ENCODE assay signal across 15 cellular contexts in the genomic region with DNA sequence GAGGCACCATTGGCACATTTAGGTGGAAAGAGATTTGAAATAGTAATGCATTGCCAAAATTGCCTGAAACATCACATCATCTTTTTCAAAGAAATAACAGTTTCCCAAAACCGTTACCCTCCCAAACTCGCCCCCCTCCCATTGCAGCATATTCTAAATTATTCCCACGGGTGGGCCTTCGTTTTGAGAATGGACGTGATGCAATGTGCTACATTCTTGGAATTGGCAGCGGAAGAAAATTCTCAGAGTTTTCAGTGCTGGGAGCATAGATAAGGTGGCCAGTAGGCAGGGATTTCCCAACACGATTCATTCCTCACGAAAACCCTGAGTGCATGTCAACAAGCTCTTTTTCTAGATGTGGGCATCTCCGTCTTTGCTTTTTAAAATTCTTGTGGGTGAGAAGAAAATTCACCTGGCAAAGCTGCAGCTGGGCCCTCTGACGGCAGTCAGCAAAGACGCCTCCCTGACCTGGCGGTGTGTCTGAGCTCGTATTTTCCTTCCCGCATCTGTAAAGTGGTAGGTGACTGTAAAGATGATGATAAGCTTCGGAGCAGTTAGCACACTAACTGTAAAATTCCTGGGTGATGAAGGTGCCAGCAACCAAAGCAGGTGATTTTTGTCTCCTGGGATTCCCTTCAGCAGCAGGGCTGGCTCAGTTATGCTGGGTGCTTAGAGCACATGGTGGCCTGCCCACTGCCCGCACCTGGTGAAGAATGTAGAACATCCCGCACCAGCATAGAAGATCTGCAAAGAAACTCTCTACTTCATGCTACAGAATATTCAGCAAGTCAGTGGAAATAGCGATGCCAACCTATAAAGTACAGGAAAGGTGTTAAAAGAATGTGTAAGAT.
DNase-seq lines count a peak whose midpoint lies in the region; ATAC-seq and TF ChIP-seq lines count a peak whose summit lies in the region.
"Had no signal": no experiment of that assay in that cellular context is flagged by ENCODE, and none has a peak within 500 bp of the region (broad histone marks: within the 10 kb centered on the region; RNA-seq: fewer than 3 reads in every experiment).

No MANE protein-coding gene starts in this region.

- H3K36me3 Mint-ChIP-seq in activated naive CD8-positive, alpha-beta T cell treated with anti-CD3 and anti-CD28 coated beads, Interleukin-2, amount 50 U/mL, for 24 hours (ENCODE audit: low read depth), result no peaks in the 10 kb centered on the region

- WGBS in heart left ventricle, 4 donors, result 62 to 69% (median 67%) methylated on average over 18 of the region's 18 CpGs
- 17 to 26% methylated on average over 18 of the region's 18 CpGs for WGBS in aorta, 2 donors

- H3K36me3 ChIP-seq in heart left ventricle, result no peaks in the 10 kb centered on the region
- H3K36me3 ChIP-seq in aorta (ENCODE audit: control insufficient read depth in 1 of 2, insufficient read depth in 2 of 2, low read length in 1 of 2), result no peaks in the 10 kb centered on the region
- H3K36me3 ChIP-seq: neutrophil, WERI-Rb-1 had no signal

- H3K4me3 ChIP-seq in heart left ventricle (no peak overlapping the region), aorta (ENCODE audit: low read length in 2 of 2) (no peak overlapping the region)

- no peaks in the 10 kb centered on the region for H3K9me3 Mint-ChIP-seq in activated naive CD8-positive, alpha-beta T cell treated with anti-CD3 and anti-CD28 coated beads, Interleukin-2, amount 50 U/mL, for 24 hours
- H3K9me3 Mint-ChIP-seq: dendritic cell treated with granulocyte-macrophage colony-stimulating factor and Interleukin-4, amounts not matched to agents 40 ng/mL and 50 ng/mL, for 4 days had no signal

- H3K27me3 Mint-ChIP-seq in activated naive CD8-positive, alpha-beta T cell treated with anti-CD3 and anti-CD28 coated beads, Interleukin-2, amount 50 U/mL, for 24 hours, result no peaks in the 10 kb centered on the region

- intact Hi-C loops in left ventricle myocardium superior (cut with micrococcal nuclease) (no loop called here), heart left ventricle (cut with DNase I) (loop anchor here in 1 of 10 donors (10.0 kb wide), 1 partner anchor 62 kb away; no protein-coding TSS in a partner anchor), aorta (cut with DNase I) (loop anchor here in 1 of 2 donors (5.0 kb wide), 1 partner anchor 40 kb away; no protein-coding TSS in a partner anchor)

- TF ChIP-seq POLR2A in heart left ventricle (IDR thresholded peaks at IDR 0.05), result no peak

- H3K27ac Mint-ChIP-seq in activated naive CD8-positive, alpha-beta T cell treated with anti-CD3 and anti-CD28 coated beads, Interleukin-2, amount 50 U/mL, for 24 hours, result peak overlapping the region; percentile 48
- H3K27ac Mint-ChIP-seq: dendritic cell treated with granulocyte-macrophage colony-stimulating factor and Interleukin-4, amounts not matched to agents 40 ng/mL and 50 ng/mL, for 4 days had no signal

- H3K27ac ChIP-seq in heart left ventricle (no peak overlapping the region), aorta (ENCODE audit: low read depth in 1 of 2, low read length in 2 of 2) (no peak overlapping the region)
- H3K27ac ChIP-seq: neutrophil, WERI-Rb-1 had no signal

- no peak for TF ChIP-seq CTCF in heart left ventricle (IDR thresholded peaks at IDR 0.05)

- DNase-seq in left ventricle myocardium superior, result no peak
- no peak for DNase-seq in heart left ventricle
- no peak for DNase-seq in activated naive CD8-positive, alpha-beta T cell treated with anti-CD3 and anti-CD28 coated beads, Interleukin-2, amount 50 U/mL, for 24 hours
- peak; percentile 34 for DNase-seq in iris pigment epithelial cell (ENCODE audit: low read depth)
- DNase-seq in aorta, result no peak
- DNase-seq in medulla oblongata (ENCODE audit: extremely low spot score), result no peak
- DNase-seq in stimulated activated naive CD4-positive, alpha-beta T cell treated with Interleukin-2 at 50 U/mL for 16 hours (lab: John Stamatoyannopoulos, UW), result no peak
- DNase-seq: activated gamma-delta T cell, foreskin melanocyte, MV-4-11, NCI-H446, WERI-Rb-1 had no signal

- H3K27me3 ChIP-seq in heart left ventricle (no peaks in the 10 kb centered on the region), aorta (ENCODE audit: control insufficient read depth in 1 of 2, insufficient read depth in 2 of 2, low read length in 1 of 2) (no peaks in the 10 kb centered on the region)
- H3K27me3 ChIP-seq: neutrophil had no signal

- H3K9me3 ChIP-seq in heart left ventricle (no peaks in the 10 kb centered on the region), aorta (ENCODE audit: control insufficient read depth, low read length) (no peaks in the 10 kb centered on the region)
- H3K9me3 ChIP-seq: neutrophil had no signal

- ATAC-seq in left ventricle myocardium superior (peak; percentile 29), heart left ventricle (no peak), aorta (ENCODE audit: low FRiP score) (peak; percentile 21), HG02884 (IDR thresholded peaks at IDR 0.05; ENCODE audit: unreplicated experiment) (no peak)
- peak; percentile 62 for ATAC-seq in activated naive CD8-positive, alpha-beta T cell treated with anti-CD3 and anti-CD28 coated beads, Interleukin-2, amount 50 U/mL, for 24 hours

- H3K4me1 ChIP-seq in heart left ventricle, result peaks cover 0 to 25% (median 2%) of the 10 kb centered on the region in 12 donors
- H3K4me1 ChIP-seq in aorta (ENCODE audit: control insufficient read depth in 1 of 2, insufficient read depth in 2 of 2, low read length in 2 of 2), result no peaks in the 10 kb centered on the region

- H3K4me1 Mint-ChIP-seq in activated naive CD8-positive, alpha-beta T cell treated with anti-CD3 and anti-CD28 coated beads, Interleukin-2, amount 50 U/mL, for 24 hours, result peaks cover 33% of the 10 kb centered on the region

- H3K4me3 Mint-ChIP-seq in activated naive CD8-positive, alpha-beta T cell treated with anti-CD3 and anti-CD28 coated beads, Interleukin-2, amount 50 U/mL, for 24 hours, result no peak overlapping the region
- H3K4me3 Mint-ChIP-seq: dendritic cell treated with granulocyte-macrophage colony-stimulating factor and Interleukin-4, amounts not matched to agents 40 ng/mL and 50 ng/mL, for 4 days had no signal

Comparison
In these comparisons a context has a peak if more than half of its experiments do, and no peak if none do; other contexts are left out.
1. ATAC-seq: peak in left ventricle myocardium superior (single experiment), activated naive CD8-positive, alpha-beta T cell treated with anti-CD3 and anti-CD28 coated beads, Interleukin-2, amount 50 U/mL, for 24 hours (single experiment) and aorta (single experiment); none in heart left ventricle (0 of 4) and HG02884 (single experiment).